In genomic region chr4:61760820-61761219, GRCh38 we compare ENCODE assay signal across 28 cellular contexts.
"Had no signal": no experiment of that assay in that cellular context is flagged by ENCODE, and none has a peak within 500 bp of the region (broad histone marks: within the 10 kb centered on the region; RNA-seq: fewer than 3 reads in every experiment).

No MANE protein-coding gene starts in this region.

- H2AFZ ChIP-seq: hepatocyte, parathyroid adenoma had no signal

- H3K27me3 ChIP-seq: dorsolateral prefrontal cortex, gastrocnemius medialis, heart left ventricle, hepatocyte, neutrophil, testis, tibial artery had no signal

- H3K79me2 ChIP-seq: hepatocyte, parathyroid adenoma had no signal

- H3K4me3 ChIP-seq: dorsolateral prefrontal cortex, gastrocnemius medialis, heart left ventricle, hepatocyte, mucosa of descending colon, testis, tibial artery had no signal

- H3K36me3 Mint-ChIP-seq: naive B cell; stimulated activated memory B cell treated with anti-CD40 and anti-IgM and Interleukin-4, amounts not matched to agents 10 μg/mL and 1 μg/mL and 100 μg/mL, for 72 hours had no signal

- H3K27me3 Mint-ChIP-seq: naive B cell; natural killer cell treated with Interleukin-12 subunit alpha and Interleukin-12 subunit beta and Interleukin-15 and Interleukin-18, amount 100 ng/mL, for 72 hours; progenitor cell of endocrine pancreas; stimulated activated memory B cell treated with anti-CD40 and anti-IgM and Interleukin-4, amounts not matched to agents 10 μg/mL and 1 μg/mL and 100 μg/mL, for 72 hours; type B pancreatic cell had no signal

- H3K27ac ChIP-seq: dorsolateral prefrontal cortex, epithelial cell of prostate, gastrocnemius medialis, heart left ventricle, hepatocyte, neutrophil, parathyroid adenoma, testis, tibial artery had no signal

- ATAC-seq: esophagus mucosa; gastrocnemius medialis; heart left ventricle; left lobe of liver; mucosa of descending colon; natural killer cell treated with Interleukin-12 subunit alpha and Interleukin-12 subunit beta and Interleukin-15 and Interleukin-18, amount 100 ng/mL, for 72 hours; sciatic nerve; stimulated activated memory B cell treated with anti-CD40 and anti-IgM and Interleukin-4, amounts not matched to agents 10 μg/mL and 1 μg/mL and 100 μg/mL, for 72 hours; stimulated activated naive CD8-positive, alpha-beta T cell treated with anti-CD3 and anti-CD28 coated beads, Interleukin-15, Interleukin-2, amounts not matched to agents 100 U/mL and 50 U/mL, for 24 hours had no signal

- DNase-seq: dorsolateral prefrontal cortex; effector CD4-positive, alpha-beta T cell; foreskin fibroblast; gastrocnemius medialis; heart left ventricle; kidney; mesenchymal stem cell; mucosa of descending colon; naive B cell; stimulated activated CD4-positive, alpha-beta T cell treated with anti-CD3 and anti-CD28 coated beads, Interleukin-2, amount 100 ng/mL, for 24 hours; stimulated activated CD4-positive, alpha-beta T cell treated with anti-CD3 and anti-CD28 coated beads, Interleukin-4, amount 100 ng/mL, for 24 hours; stimulated activated naive CD8-positive, alpha-beta T cell treated with anti-CD3 and anti-CD28 coated beads, Interleukin-15, Interleukin-2, amounts not matched to agents 100 U/mL and 50 U/mL, for 24 hours; substantia nigra; testis; tibial artery had no signal

- H3K4me1 ChIP-seq: gastrocnemius medialis, heart left ventricle, parathyroid adenoma, testis, tibial artery had no signal

- H3K4me1 Mint-ChIP-seq: mesothelial cell of epicardium; naive B cell; neural crest cell; stimulated activated memory B cell treated with anti-CD40 and anti-IgM and Interleukin-4, amounts not matched to agents 10 μg/mL and 1 μg/mL and 100 μg/mL, for 72 hours had no signal

- H3K9me3 ChIP-seq: gastrocnemius medialis, neutrophil, testis had no signal

- H3K36me3 ChIP-seq: gastrocnemius medialis, heart left ventricle, neutrophil had no signal

- H3K27ac Mint-ChIP-seq: mesothelial cell of epicardium; naive B cell; natural killer cell treated with Interleukin-12 subunit alpha and Interleukin-12 subunit beta and Interleukin-15 and Interleukin-18, amount 100 ng/mL, for 72 hours; progenitor cell of endocrine pancreas; stimulated activated memory B cell treated with anti-CD40 and anti-IgM and Interleukin-4, amounts not matched to agents 10 μg/mL and 1 μg/mL and 100 μg/mL, for 72 hours; type B pancreatic cell had no signal

- H3K4me3 Mint-ChIP-seq: mesothelial cell of epicardium; naive B cell; natural killer cell treated with Interleukin-12 subunit alpha and Interleukin-12 subunit beta and Interleukin-15 and Interleukin-18, amount 100 ng/mL, for 72 hours; neural crest cell; stimulated activated memory B cell treated with anti-CD40 and anti-IgM and Interleukin-4, amounts not matched to agents 10 μg/mL and 1 μg/mL and 100 μg/mL, for 72 hours; type B pancreatic cell had no signal

- H3K9ac ChIP-seq: parathyroid adenoma had no signal

- H3K4me2 ChIP-seq: hepatocyte had no signal
